ENCODE assay signal across 6 cellular contexts in genomic region chrX:84099120-84099519, GRCh38.
"Had no signal": no experiment of that assay in that cellular context is flagged by ENCODE, and none has a peak within 500 bp of the region (broad histone marks: within the 10 kb centered on the region; RNA-seq: fewer than 3 reads in every experiment).

No MANE protein-coding gene starts in this region.

- H3K4me3 ChIP-seq: GM23338, K562 had no signal

- ATAC-seq: GM23338, HepG2, K562 had no signal

- DNase-seq: H9, HCEC 1CT had no signal

- H2AFZ ChIP-seq: GM23338 had no signal

- H3K4me2 ChIP-seq: GM23338 had no signal

- H3K27ac ChIP-seq: HL-60 had no signal
